16 cellular contexts compared by ENCODE assay signal in the genomic region with DNA sequence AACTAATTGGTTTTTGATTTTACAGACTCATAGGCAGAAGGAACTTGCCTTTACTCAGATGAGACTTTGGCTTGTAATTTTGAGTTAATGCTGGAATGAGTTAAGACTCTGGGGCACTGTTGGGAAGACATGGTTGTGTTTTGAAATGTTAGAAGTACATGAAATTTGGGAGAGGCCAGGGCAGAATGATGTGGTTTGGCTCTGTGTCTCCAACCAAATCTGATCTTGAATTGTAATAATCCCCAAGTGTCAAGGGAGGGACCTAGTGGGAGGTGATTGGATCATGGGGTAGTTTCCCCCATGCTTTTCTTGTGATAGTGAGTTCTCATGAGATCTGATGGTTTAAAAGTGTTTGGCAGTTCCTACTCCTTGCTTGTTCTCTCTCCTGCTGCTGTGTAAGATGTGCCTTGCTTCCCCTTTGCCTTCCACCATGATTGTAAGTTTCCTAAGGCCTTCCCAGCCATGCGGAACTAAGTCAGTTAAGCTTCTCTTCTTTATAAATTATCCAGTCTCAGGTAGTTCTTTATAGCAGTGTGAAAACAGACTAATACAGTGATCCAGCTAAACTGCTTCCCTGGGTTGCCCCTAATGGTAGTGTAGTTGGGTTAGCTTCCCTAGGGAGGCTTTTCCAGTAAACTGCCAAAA. TPM values are rescaled to one million over a fixed set of nuclear protein-coding genes. Genes with fewer than 3 reads are reported as not detected.
DNase-seq lines count a peak whose midpoint lies in the region; ATAC-seq, FAIRE-seq and TF ChIP-seq lines count a peak whose summit lies in the region.
"Had no signal": no experiment of that assay in that cellular context is flagged by ENCODE, and none has a peak within 500 bp of the region (broad histone marks: within the 10 kb centered on the region; RNA-seq: fewer than 3 reads in every experiment).

No MANE protein-coding gene starts in this region.

- H3K27ac ChIP-seq in CD4-positive, CD25-positive, alpha-beta regulatory T cell (ENCODE audit: insufficient read depth, low read length, poor library complexity, severe bottlenecking) = no peak overlapping the region
- H3K27ac ChIP-seq in K562 (ENCODE audit: extremely low read depth, low read depth, low read length) = no peak overlapping the region
- H3K27ac ChIP-seq in trophoblast cell (ENCODE audit: low read depth, low read length) = no peak overlapping the region

- H3K36me3 Mint-ChIP-seq in CD4-positive, CD25-positive, alpha-beta regulatory T cell = peaks cover 70% of the 10 kb centered on the region

- H3K23ac ChIP-seq in trophoblast cell (ENCODE audit: low read length) = no peak overlapping the region

- H2AFZ ChIP-seq in K562 (ENCODE audit: low read depth, low read length) (no peak overlapping the region), trophoblast cell (ENCODE audit: insufficient read depth, low read length, poor library complexity) (no peak overlapping the region)
- H2AFZ ChIP-seq: GM23338 had no signal

- no peak overlapping the region for H3K4me2 ChIP-seq in K562 (ENCODE audit: insufficient read depth, low read length)
- H3K4me2 ChIP-seq in trophoblast cell (ENCODE audit: low read length) = no peak overlapping the region
- H3K4me2 ChIP-seq: GM23338 had no signal

- no peak for TF ChIP-seq POLR2A in K562 (conservative IDR thresholded peaks at IDR 0.05)

- H3K9ac ChIP-seq in K562 (ENCODE audit: insufficient read depth in 1 of 2, low read depth in 2 of 2, low read length in 2 of 2) (no peak overlapping the region), trophoblast cell (ENCODE audit: low read length) (no peak overlapping the region)

- no peak overlapping the region for H3K4me3 ChIP-seq in CD4-positive, CD25-positive, alpha-beta regulatory T cell (ENCODE audit: low read depth, low read length)
- no peak overlapping the region for H3K4me3 ChIP-seq in K562
- no peak overlapping the region for H3K4me3 ChIP-seq in trophoblast cell (ENCODE audit: low read depth, low read length)
- H3K4me3 ChIP-seq: GM23338 had no signal

- peak overlapping the region in 2 of 3 donors; percentile 68 to 78 for H3K27ac Mint-ChIP-seq in CD4-positive, CD25-positive, alpha-beta regulatory T cell
- H3K27ac Mint-ChIP-seq: GM23338 had no signal

- H3K4me3 Mint-ChIP-seq in CD4-positive, CD25-positive, alpha-beta regulatory T cell = no peak overlapping the region
- H3K4me3 Mint-ChIP-seq: CD14-positive monocyte; CD8-positive, alpha-beta memory T cell; GM23338 had no signal

- no peak for TF ChIP-seq CTCF in K562 (IDR thresholded peaks at IDR 0.05 in 2 of 3, conservative IDR thresholded peaks at IDR 0.05 in 1 of 3; ENCODE audit: insufficient read depth in 2 of 3, low read depth in 1 of 3, low read length in 3 of 3)

- CTCF ChIA-PET in K562 (lab: Yijun Ruan, JAX; ENCODE audit: low intra/inter-chr PET ratio) = no interaction called here

- no peaks in the 10 kb centered on the region for H3K4me1 ChIP-seq in CD4-positive, CD25-positive, alpha-beta regulatory T cell (ENCODE audit: control insufficient read depth, insufficient read depth, low read length, poor library complexity, severe bottlenecking)
- H3K4me1 ChIP-seq in K562 (replicated peaks in 1 of 2; ENCODE audit: control insufficient read depth in 2 of 2, insufficient read depth in 2 of 2, low read length in 2 of 2) (no peaks in the 10 kb centered on the region), trophoblast cell (ENCODE audit: control insufficient read depth in 1 of 2, insufficient read depth in 2 of 2, low read length in 2 of 2) (no peaks in the 10 kb centered on the region)
- H3K4me1 ChIP-seq: BE2C, Caco-2 had no signal

- H3K79me2 ChIP-seq in K562 (ENCODE audit: control insufficient read depth, insufficient read depth, low read length) (no peaks in the 10 kb centered on the region), trophoblast cell (ENCODE audit: control insufficient read depth, insufficient read depth, low read length, poor library complexity) (no peaks in the 10 kb centered on the region)

- ATAC-seq in CD4-positive, CD25-positive, alpha-beta regulatory T cell (ENCODE audit: low read depth in 2 of 2) = no peak
- ATAC-seq in K562 = no peak
- ATAC-seq in HG02970 (IDR thresholded peaks at IDR 0.05; ENCODE audit: low FRiP score, unreplicated experiment) = no peak
- ATAC-seq: GM23338 had no signal

- no peaks in the 10 kb centered on the region for H3K27me3 ChIP-seq in CD4-positive, CD25-positive, alpha-beta regulatory T cell (ENCODE audit: control insufficient read depth, insufficient read depth, low read length)
- H3K27me3 ChIP-seq in K562 (ENCODE audit: control insufficient read depth in 2 of 2, insufficient read depth in 2 of 2, low read length in 2 of 2) (no peaks in the 10 kb centered on the region), trophoblast cell (ENCODE audit: insufficient read depth, low read length) (no peaks in the 10 kb centered on the region)
- H3K27me3 ChIP-seq: BE2C had no signal

- H3K27me3 Mint-ChIP-seq in CD4-positive, CD25-positive, alpha-beta regulatory T cell = no peaks in the 10 kb centered on the region
- H3K27me3 Mint-ChIP-seq: CD8-positive, alpha-beta memory T cell had no signal

- no peak overlapping the region for H3K4ac ChIP-seq in trophoblast cell (ENCODE audit: low read depth, low read length)

- H4K12ac ChIP-seq in trophoblast cell (ENCODE audit: low read depth, low read length) = no peak overlapping the region

- no peak for TF ChIP-seq RAD21 in K562 (CRISPR knock-in tag; conservative IDR thresholded peaks at IDR 0.05 in 1 of 2, IDR thresholded peaks at IDR 0.05 in 1 of 2)

- TF ChIP-seq EP300 in K562 (IDR thresholded peaks at IDR 0.05; ENCODE audit: low read length) = no peak

- no peak overlapping the region for H3K14ac ChIP-seq in trophoblast cell (ENCODE audit: low read length)

- peaks cover 0 to 29% (median 15%) of the 10 kb centered on the region in 4 donors for H3K4me1 Mint-ChIP-seq in CD4-positive, CD25-positive, alpha-beta regulatory T cell
- H3K4me1 Mint-ChIP-seq: CD14-positive monocyte, GM23338 had no signal

- no peak overlapping the region for H2BK12ac ChIP-seq in trophoblast cell (ENCODE audit: low read length)

- H3K9me3 Mint-ChIP-seq in CD4-positive, CD25-positive, alpha-beta regulatory T cell = peaks cover 0 to 23% (median 13%) of the 10 kb centered on the region in 7 donors

- in situ Hi-C loops in K562 (cut with MboI) = no loop called here

- H3K18ac ChIP-seq in trophoblast cell (ENCODE audit: low read length) = no peak overlapping the region

- no peak for DNase-seq in CD4-positive, CD25-positive, alpha-beta regulatory T cell
- DNase-seq in K562 (ENCODE audit: extremely low read depth in 1 of 4, low spot score in 3 of 4) (no peak), fibroblast of gingiva (ENCODE audit: low read depth) (peak; percentile 51), NCI-H2171 (lab: John Stamatoyannopoulos, UW) (no peak), trophoblast cell (no peak)
- DNase-seq in stimulated activated CD8-positive, alpha-beta memory T cell treated with anti-CD3 and anti-CD28 coated beads, Interleukin-4, amount 100 ng/mL, for 48 hours = peak; percentile 9
- DNase-seq: BE2C; CD8-positive, alpha-beta memory T cell; GDM1; H7 had no signal

- no peak overlapping the region for H2BK120ac ChIP-seq in trophoblast cell (ENCODE audit: insufficient read depth, low read length, poor library complexity)

- no TSS peak for BruUV-seq in K562 (replicated peaks; lab: Mats Ljungman, UMichigan)

- no peaks in the 10 kb centered on the region for H4K20me1 ChIP-seq in K562 (replicated peaks; ENCODE audit: control insufficient read depth, insufficient read depth, low read length)

- no peak overlapping the region for H4K8ac ChIP-seq in trophoblast cell (ENCODE audit: low read depth, low read length)

- H2BK5ac ChIP-seq in trophoblast cell (ENCODE audit: low read depth, low read length, poor library complexity) = no peak overlapping the region

- intact Hi-C loops in K562 (cut with micrococcal nuclease) = no loop called here

- no peaks in the 10 kb centered on the region for H3K79me1 ChIP-seq in trophoblast cell (ENCODE audit: low read length)

- no peak overlapping the region for H2AK5ac ChIP-seq in trophoblast cell (ENCODE audit: low read length)

- H4K91ac ChIP-seq in trophoblast cell (ENCODE audit: low read depth, low read length) = no peak overlapping the region

- no peak for FAIRE-seq in K562 (lab: Jason Lieb, UNC)
- FAIRE-seq: A204.1, GM12892 had no signal

- peaks cover 5 to 22% of the 10 kb centered on the region in 2 experiments for H3K9me3 ChIP-seq in CD4-positive, CD25-positive, alpha-beta regulatory T cell (ENCODE audit: control insufficient read depth in 2 of 2, low read length in 2 of 2)
- H3K9me3 ChIP-seq in K562 (replicated peaks; ENCODE audit: control insufficient read depth, insufficient read depth, low read depth, low read length) (peaks cover 19% of the 10 kb centered on the region), trophoblast cell (ENCODE audit: insufficient read depth, low read depth, low read length) (peaks cover 7% of the 10 kb centered on the region)
- H3K9me3 ChIP-seq: BE2C had no signal

- POLR2A ChIA-PET in K562 (lab: Yijun Ruan, JAX) = no interaction called here

- H3K36me3 ChIP-seq in CD4-positive, CD25-positive, alpha-beta regulatory T cell (ENCODE audit: control insufficient read depth, insufficient read depth, low read length) = peaks cover 92% of the 10 kb centered on the region
- H3K36me3 ChIP-seq in K562 (ENCODE audit: control insufficient read depth, insufficient read depth, low read length) (peaks cover 64% of the 10 kb centered on the region; the same call in 2 of the 3 replicates), trophoblast cell (ENCODE audit: control insufficient read depth in 1 of 2, insufficient read depth in 2 of 2, low read length in 2 of 2) (peaks cover 28 to 48% of the 10 kb centered on the region in 2 experiments)
- H3K36me3 ChIP-seq: BE2C had no signal

- H3K9me1 ChIP-seq in K562 (ENCODE audit: control insufficient read depth, insufficient read depth, low read length) = no peaks in the 10 kb centered on the region

- 86% methylated on average over 1 of the region's 1 CpG for WGBS in K562 (ENCODE audit: insufficient coverage, low coverage, missing lambda C conversion rate)
- no CpG with 5 or more reads among the region's 1 CpG for WGBS in trophoblast cell (ENCODE audit: extremely low coverage, insufficient coverage, insufficient read length)

RNA-seq across cellular contexts. Expression of a gene that starts 10.2 kb away (rescaled TPM):
- 11.6 TPM for total RNA-seq in CD4-positive, CD25-positive, alpha-beta regulatory T cell
- 10 to 100 TPM; 27.4 to 35.3 (median 33.5) TPM for polyA plus RNA-seq in CD4-positive, CD25-positive, alpha-beta regulatory T cell
- total RNA-seq in K562 (2011; cell fraction: chromatin; rRNA removed; ENCODE audit: low replicate concordance) = 24.8 and 27.4 TPM in 2 replicates
- 13.9 and 18.3 TPM in 2 replicates for total RNA-seq in K562 (2011; cell fraction: nucleolus; rRNA removed)
- total RNA-seq in K562 (2011; cell fraction: nucleoplasm; rRNA removed) = 18.3 and 20.3 TPM in 2 replicates
- total RNA-seq in K562 (2014; rRNA removed) (19.7 and 22.9 TPM in 2 replicates), K562 (2014; rRNA removed; fragmentation: Illumina TruSeq; extraction: Trizol) (16.8 and 17.8 TPM in 2 replicates), K562 (2015; rRNA removed; fragmentation: Illumina TruSeq; extraction: Trizol) (17.2 and 17.9 TPM in 2 replicates), K562 (2021) (16.9 and 22.2 TPM in 2 replicates)
- polyA plus RNA-seq in K562 (2011; rRNA removed) (16.7 and 27.1 TPM in 2 replicates), K562 (2014; fragmentation: Illumina TruSeq; extraction: Trizol) (23.8 and 25.1 TPM in 2 replicates), K562 (2014; fragmentation: Nextera tagmentation; extraction: Ambion mirVana) (1 to 10 TPM; 7.6 to 7.9 TPM), K562 (2014; rRNA removed) (15.2 and 16.7 TPM in 2 replicates)
- 21.4 and 24.5 TPM in 2 replicates for polyA plus RNA-seq in K562 (2011; cell fraction: cytosol; rRNA removed)
- polyA plus RNA-seq in K562 (2011; cell fraction: nucleus; rRNA removed) = 8.2 and 9.6 TPM in 2 replicates
- polyA plus RNA-seq in K562 (2012) = 16.1 and 29.9 TPM in 2 replicates
- 19.4 and 20.8 TPM in 2 replicates for polyA minus RNA-seq in K562 (2011; rRNA and poly(A)+ RNA removed)
- 12.1 and 12.5 TPM in 2 replicates for polyA minus RNA-seq in K562 (2011; cell fraction: cytosol; rRNA and poly(A)+ RNA removed)
- 6.9 and 10.6 TPM in 2 replicates for polyA minus RNA-seq in K562 (2011; cell fraction: nucleus; rRNA and poly(A)+ RNA removed)
- polyA plus RNA-seq in trophoblast cell (2013) = 11.5 and 11.9 TPM in 2 replicates

RNA-seq across cellular contexts. Expression of a gene that starts 13.6 kb away (rescaled TPM):
- total RNA-seq in CD4-positive, CD25-positive, alpha-beta regulatory T cell = 33.5 TPM
- 10 to 100 TPM; 59.6 to 68.2 (median 61.4) TPM for polyA plus RNA-seq in CD4-positive, CD25-positive, alpha-beta regulatory T cell
- total RNA-seq in K562 (2011; cell fraction: chromatin; rRNA removed; ENCODE audit: low replicate concordance) = 115 and 117 TPM in 2 replicates
- total RNA-seq in K562 (2011; cell fraction: nucleolus; rRNA removed) = 97.5 and 125 TPM in 2 replicates
- total RNA-seq in K562 (2011; cell fraction: nucleoplasm; rRNA removed) = 131 and 159 TPM in 2 replicates
- total RNA-seq in K562 (2014; rRNA removed) = 55.4 and 65.5 TPM in 2 replicates
- 58.2 and 65.8 TPM in 2 replicates for total RNA-seq in K562 (2014; rRNA removed; fragmentation: Illumina TruSeq; extraction: Trizol)
- 61.8 and 66.8 TPM in 2 replicates for total RNA-seq in K562 (2015; rRNA removed; fragmentation: Illumina TruSeq; extraction: Trizol)
- total RNA-seq in K562 (2021) = 52.6 and 55.7 TPM in 2 replicates
- polyA plus RNA-seq in K562 (2011; rRNA removed) = 105 and 109 TPM in 2 replicates
- 54.1 and 73.4 TPM in 2 replicates for polyA plus RNA-seq in K562 (2011; cell fraction: cytosol; rRNA removed)
- polyA plus RNA-seq in K562 (2011; cell fraction: nucleus; rRNA removed) = 152 and 181 TPM in 2 replicates
- 68.4 and 82.2 TPM in 2 replicates for polyA plus RNA-seq in K562 (2012)
- polyA plus RNA-seq in K562 (2014; fragmentation: Illumina TruSeq; extraction: Trizol) = 65.5 and 80.0 TPM in 2 replicates
- polyA plus RNA-seq in K562 (2014; fragmentation: Nextera tagmentation; extraction: Ambion mirVana) = 100 to 1,000 TPM in 1 of 2 experiments, 10 to 100 TPM in 1; 97.4 to 111 TPM
- polyA plus RNA-seq in K562 (2014; rRNA removed) = 85.3 and 86.9 TPM in 2 replicates
- polyA minus RNA-seq in K562 (2011; rRNA and poly(A)+ RNA removed) = 41.9 and 56.1 TPM in 2 replicates
- polyA minus RNA-seq in K562 (2011; cell fraction: cytosol; rRNA and poly(A)+ RNA removed) = 14.5 and 18.0 TPM in 2 replicates
- 71.4 and 143 TPM in 2 replicates for polyA minus RNA-seq in K562 (2011; cell fraction: nucleus; rRNA and poly(A)+ RNA removed)
- polyA plus RNA-seq in trophoblast cell (2013) = 32.3 and 34.4 TPM in 2 replicates

RNA-seq across cellular contexts. Expression of a gene that starts 31.5 kb away (rescaled TPM):
- total RNA-seq in CD4-positive, CD25-positive, alpha-beta regulatory T cell = 58.1 TPM
- polyA plus RNA-seq in CD4-positive, CD25-positive, alpha-beta regulatory T cell = 100 to 1,000 TPM in 1 of 4 donors, 10 to 100 TPM in 3; 89.8 to 102 (median 95.6) TPM
- total RNA-seq in K562 (2011; cell fraction: chromatin; rRNA removed; ENCODE audit: low replicate concordance) = 10.5 and 25.2 TPM in 2 replicates
- 13.8 and 15.3 TPM in 2 replicates for total RNA-seq in K562 (2011; cell fraction: nucleolus; rRNA removed)
- total RNA-seq in K562 (2011; cell fraction: nucleoplasm; rRNA removed) = 23.0 and 35.0 TPM in 2 replicates
- 106 and 125 TPM in 2 replicates for total RNA-seq in K562 (2014; rRNA removed)
- total RNA-seq in K562 (2014; rRNA removed; fragmentation: Illumina TruSeq; extraction: Trizol) = 135 and 156 TPM in 2 replicates
- total RNA-seq in K562 (2015; rRNA removed; fragmentation: Illumina TruSeq; extraction: Trizol) = 134 and 152 TPM in 2 replicates
- 110 and 113 TPM in 2 replicates for total RNA-seq in K562 (2021)
- polyA plus RNA-seq in K562 (2011; rRNA removed) = 80.7 and 102 TPM in 2 replicates
- 10.7 and 38.1 TPM in 2 replicates for polyA plus RNA-seq in K562 (2011; cell fraction: cytosol; rRNA removed)
- polyA plus RNA-seq in K562 (2011; cell fraction: nucleus; rRNA removed) = 9.7 and 18.4 TPM in 2 replicates
- 79.1 and 298 TPM in 2 replicates for polyA plus RNA-seq in K562 (2012)
- 184 and 190 TPM in 2 replicates for polyA plus RNA-seq in K562 (2014; fragmentation: Illumina TruSeq; extraction: Trizol)
- 100 to 1,000 TPM; 132 to 342 TPM for polyA plus RNA-seq in K562 (2014; fragmentation: Nextera tagmentation; extraction: Ambion mirVana)
- 243 and 263 TPM in 2 replicates for polyA plus RNA-seq in K562 (2014; rRNA removed)
- polyA minus RNA-seq in K562 (2011; rRNA and poly(A)+ RNA removed) = 71.4 and 83.4 TPM in 2 replicates
- 29.5 and 30.9 TPM in 2 replicates for polyA minus RNA-seq in K562 (2011; cell fraction: cytosol; rRNA and poly(A)+ RNA removed)
- polyA minus RNA-seq in K562 (2011; cell fraction: nucleus; rRNA and poly(A)+ RNA removed) = 18.8 and 38.3 TPM in 2 replicates
- polyA plus RNA-seq in trophoblast cell (2013) = 95.0 and 100 TPM in 2 replicates

Comparison
In these comparisons a context has a peak if more than half of its experiments do, and no peak if none do; other contexts are left out.
1. DNase-seq: peak in fibroblast of gingiva (single experiment) and stimulated activated CD8-positive, alpha-beta memory T cell treated with anti-CD3 and anti-CD28 coated beads, Interleukin-4, amount 100 ng/mL, for 48 hours (single experiment); none in CD4-positive, CD25-positive, alpha-beta regulatory T cell (0 of 3), K562 (0 of 4), NCI-H2171 (single experiment) and trophoblast cell (0 of 2).